In the genomic region with DNA sequence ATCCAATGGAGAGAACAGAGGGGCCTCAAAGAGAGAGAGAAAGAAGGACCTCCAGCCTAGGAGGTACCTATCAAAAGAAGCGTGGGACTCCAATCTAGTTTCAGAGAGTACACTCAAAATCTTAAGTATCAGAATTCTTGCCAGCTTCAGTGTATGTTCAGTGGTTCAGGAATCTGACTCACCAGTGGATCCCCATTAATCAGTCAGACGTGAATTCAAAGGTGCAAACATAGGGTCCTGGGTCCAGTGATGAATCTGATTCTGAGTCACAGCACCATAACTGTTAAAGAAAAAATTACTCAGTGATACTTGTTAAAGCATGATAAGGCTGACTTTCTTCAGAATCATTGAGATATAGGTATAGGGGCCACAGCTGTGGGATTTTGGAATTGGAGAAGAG, we compare ENCODE assay signal across 9 cellular contexts. TPM values are rescaled to one million over a fixed set of nuclear protein-coding genes. Genes with fewer than 3 reads are reported as not detected.
DNase-seq lines count a peak whose midpoint lies in the region; FAIRE-seq and TF ChIP-seq lines count a peak whose summit lies in the region.
"Had no signal": no experiment of that assay in that cellular context is flagged by ENCODE, and none has a peak within 500 bp of the region (broad histone marks: within the 10 kb centered on the region; RNA-seq: fewer than 3 reads in every experiment).

No MANE protein-coding gene starts in this region.

- peaks cover 10% of the 10 kb centered on the region for H3K36me3 Mint-ChIP-seq in chondrocyte (ENCODE audit: low read depth)

- H3K4me3 ChIP-seq in bronchial epithelial cell (ENCODE audit: low read depth, low read length) = no peak overlapping the region

- no peak overlapping the region for H3K27ac Mint-ChIP-seq in chondrocyte (ENCODE audit: unreplicated experiment)

- DNase-seq in GM04504 (ENCODE audit: low read depth) (peak; percentile 36), HS-5 (ENCODE audit: low read depth) (peak; percentile 69), bronchial epithelial cell (ENCODE audit: low read depth) (peak; percentile 99), NCI-H2029 (lab: John Stamatoyannopoulos, UW) (no peak), chondrocyte (ENCODE audit: low spot score) (no peak), T-helper 9 cell (no peak)
- DNase-seq in stimulated activated CD4-positive, alpha-beta T cell treated with anti-CD3 and anti-CD28 coated beads, Interleukin-1b, Interleukin-23, amount 100 ng/mL, for 48 hours = peak; percentile 55
- DNase-seq: T1000 had no signal

- FAIRE-seq in bronchial epithelial cell (lab: Jason Lieb, UNC) = no peak
- FAIRE-seq: HepG2 had no signal

- no peaks in the 10 kb centered on the region for H3K27me3 ChIP-seq in bronchial epithelial cell (ENCODE audit: control insufficient read depth, insufficient read depth, low read length)

- H3K4me1 Mint-ChIP-seq in chondrocyte (ENCODE audit: low read depth) = peaks cover 12% of the 10 kb centered on the region

- H3K9me3 Mint-ChIP-seq in chondrocyte (ENCODE audit: low read depth) = no peaks in the 10 kb centered on the region

- no peaks in the 10 kb centered on the region for H3K27me3 Mint-ChIP-seq in chondrocyte (ENCODE audit: low read depth)

- TF ChIP-seq CTCF in bronchial epithelial cell (IDR thresholded peaks at IDR 0.05; ENCODE audit: insufficient read depth, low read length, severe bottlenecking) (no peak), chondrocyte (IDR thresholded peaks at IDR 0.05) (no peak)

- no peaks in the 10 kb centered on the region for H3K36me3 ChIP-seq in bronchial epithelial cell (ENCODE audit: control insufficient read depth, insufficient read depth, low read length)

- H3K4me3 Mint-ChIP-seq in chondrocyte (ENCODE audit: unreplicated experiment) = no peak overlapping the region

RNA-seq across cellular contexts. Expression of a gene that starts 33.2 kb away (rescaled TPM):
- 9.7 and 24.3 TPM in 2 replicates for total RNA-seq in bronchial epithelial cell
- 30.8 to 37.5 TPM (median 32.8 TPM) in 3 replicates for total RNA-seq in chondrocyte

Comparison
In these comparisons a context has a peak if more than half of its experiments do, and no peak if none do; other contexts are left out.
1. DNase-seq: peak in GM04504 (single experiment), HS-5 (single experiment), bronchial epithelial cell (single experiment) and stimulated activated CD4-positive, alpha-beta T cell treated with anti-CD3 and anti-CD28 coated beads, Interleukin-1b, Interleukin-23, amount 100 ng/mL, for 48 hours (single experiment); none in NCI-H2029 (single experiment), chondrocyte (single experiment) and T-helper 9 cell (single experiment).